Comparison of ENCODE assay signal across 1 cellular context in genomic region chr1:24393892-24394291, GRCh38.
TF ChIP-seq lines count a peak whose summit lies in the region.

No MANE protein-coding gene starts in this region.

TF ChIP-seq in WTC11, 78 proteins besides CTCF, POLR2A, EP300 and RAD21 (continued from another document):
- TF ChIP-seq ZNF281 (CRISPR knock-in tag; IDR thresholded peaks at IDR 0.05) (no peak), RELA (CRISPR knock-in tag; IDR thresholded peaks at IDR 0.05; ENCODE audit: borderline replicate concordance) (no peak), ATF2 (CRISPR knock-in tag; IDR thresholded peaks at IDR 0.05; ENCODE audit: borderline replicate concordance, low read depth) (no peak), CBFB (CRISPR knock-in tag; IDR thresholded peaks at IDR 0.05; ENCODE audit: low read depth) (no peak), E2F5 (CRISPR knock-in tag; IDR thresholded peaks at IDR 0.05) (no peak), ZNF532 (CRISPR knock-in tag; IDR thresholded peaks at IDR 0.05; ENCODE audit: borderline replicate concordance) (no peak), PRRX2 (CRISPR knock-in tag; IDR thresholded peaks at IDR 0.05) (no peak), ZNF138 (CRISPR knock-in tag; conservative IDR thresholded peaks at IDR 0.05) (no peak)
